In genomic region chr11:67626970-67627369, GRCh38 we compare ENCODE assay signal across 1 cellular context.
TF ChIP-seq lines count a peak whose summit lies in the region.

No MANE protein-coding gene starts in this region.

TF ChIP-seq in H1, 55 proteins besides CTCF, POLR2A, EP300 and RAD21:
- TF ChIP-seq E2F6 (IDR thresholded peaks at IDR 0.05) (0 out of 2 replicates have a peak, but pooled peaks have one; percentile 47), SIX5 (IDR thresholded peaks at IDR 0.05; ENCODE audit: low read depth, low read length) (no peak), MAX (IDR thresholded peaks at IDR 0.05) (peak; percentile 51; the same call in 1 of the 2 replicates), RBBP5 (IDR thresholded peaks at IDR 0.05; ENCODE audit: borderline replicate concordance, low read depth, low read length) (no peak), KDM4A (IDR thresholded peaks at IDR 0.05; ENCODE audit: low read depth, low read length, severe bottlenecking) (no peak), USF2 (IDR thresholded peaks at IDR 0.05; ENCODE audit: low read length) (peak; percentile 54; the same call in 1 of the 2 replicates), POLR2AphosphoS5 (IDR thresholded peaks at IDR 0.05; ENCODE audit: low read depth, low read length) (peak; percentile 27; the same call in 1 of the 2 replicates), YY1 (IDR thresholded peaks at IDR 0.05; ENCODE audit: low read depth, low read length) (no peak)
TF ChIP-seq in H1: peak in this region for 4.
